In the genomic region with DNA sequence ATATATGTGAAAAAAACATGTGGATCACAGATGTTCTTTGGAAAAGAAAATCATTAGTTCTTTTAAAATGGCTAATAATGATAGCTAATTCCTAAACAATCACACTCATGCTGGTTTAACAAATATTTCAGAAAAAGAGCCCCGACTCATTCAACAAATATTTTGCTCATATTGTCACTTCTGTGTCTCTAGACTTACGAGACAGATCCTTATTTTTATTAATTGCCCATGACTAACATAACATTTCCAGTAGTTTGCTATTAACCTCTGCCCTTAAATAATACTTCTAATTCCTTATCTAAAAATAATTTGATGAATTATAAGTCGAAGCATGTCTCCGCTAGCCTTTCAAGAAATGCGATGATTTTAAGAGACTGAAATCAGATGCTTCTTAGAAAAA, we compare ENCODE assay signal across 22 cellular contexts.
"Had no signal": no experiment of that assay in that cellular context is flagged by ENCODE, and none has a peak within 500 bp of the region (broad histone marks: within the 10 kb centered on the region; RNA-seq: fewer than 3 reads in every experiment).

No MANE protein-coding gene starts in this region.

- H2AFZ ChIP-seq: parathyroid adenoma had no signal

- DNase-seq: activated CD4-positive, alpha-beta T cell treated with anti-CD3 and anti-CD28 coated beads, Interleukin-2, amount 10 ng/mL, durations not matched to agents 24 days and 14 days; activated CD8-positive, alpha-beta memory T cell treated with anti-CD3 and anti-CD28 coated beads, Interleukin-2, amount 50 U/mL, for 4 hours; activated gamma-delta T cell treated with Interleukin-2 at 50 U/mL for 16 hours; adrenal gland; effector CD8-positive, alpha-beta T cell; heart right ventricle; left ventricle myocardium superior; naive thymus-derived CD8-positive, alpha-beta T cell; stimulated activated CD4-positive, alpha-beta T cell treated with anti-CD3 and anti-CD28 coated beads, Interleukin-4, amount 100 ng/mL, for 24 hours; stomach; T1000 had no signal

- H3K9ac ChIP-seq: parathyroid adenoma had no signal

- H3K4me1 ChIP-seq: parathyroid adenoma had no signal

- H3K9me3 Mint-ChIP-seq: activated CD4-positive, alpha-beta T cell treated with anti-CD3 and anti-CD28 coated beads, Interleukin-2, amount 10 ng/mL, durations not matched to agents 24 days and 14 days; activated naive CD4-positive, alpha-beta T cell treated with anti-CD3 and anti-CD28 coated beads, Interleukin-2, amount 50 U/mL, for 72 hours; activated T-helper 1 cell treated with anti-CD3 and anti-CD28 coated beads, Interleukin-12 subunit alpha, Interleukin-12 subunit beta, Interleukin-2, Interleukin-4 antibody, amounts not matched to agents 30 ng/mL and 10 ng/mL and 1 ng/mL, durations not matched to agents 14 hours and 24 hours and 36 hours; dendritic cell treated with granulocyte-macrophage colony-stimulating factor and Interleukin-4, amounts not matched to agents 40 ng/mL and 50 ng/mL, for 4 days; memory B cell; naive thymus-derived CD8-positive, alpha-beta T cell; stimulated activated effector memory CD8-positive, alpha-beta T cell treated with anti-CD3 and anti-CD28 coated beads, Interleukin-12 subunit alpha, Interleukin-12 subunit beta, amount 100 ng/mL, for 72 hours; type B pancreatic cell had no signal

- H3K27ac ChIP-seq: adrenal gland, epithelial cell of prostate, gastroesophageal sphincter, heart right ventricle, parathyroid adenoma, stomach had no signal

- H3K27me3 ChIP-seq: adrenal gland, gastroesophageal sphincter, heart right ventricle, stomach had no signal

- ATAC-seq: activated naive CD4-positive, alpha-beta T cell treated with anti-CD3 and anti-CD28 coated beads, Interleukin-2, amount 50 U/mL, for 72 hours; gastroesophageal sphincter; heart right ventricle; left ventricle myocardium superior; naive thymus-derived CD8-positive, alpha-beta T cell; sciatic nerve; stimulated activated effector memory CD8-positive, alpha-beta T cell treated with anti-CD3 and anti-CD28 coated beads, Interleukin-12 subunit alpha, Interleukin-12 subunit beta, amount 100 ng/mL, for 72 hours had no signal

- FAIRE-seq: bronchial epithelial cell had no signal

- H3K9me3 ChIP-seq: adrenal gland, gastroesophageal sphincter, heart right ventricle, stomach had no signal

- H3K36me3 ChIP-seq: adrenal gland had no signal

- H3K27ac Mint-ChIP-seq: activated CD4-positive, alpha-beta T cell treated with anti-CD3 and anti-CD28 coated beads, Interleukin-2, amount 10 ng/mL, durations not matched to agents 24 days and 14 days; activated T-helper 1 cell treated with anti-CD3 and anti-CD28 coated beads, Interleukin-12 subunit alpha, Interleukin-12 subunit beta, Interleukin-2, Interleukin-4 antibody, amounts not matched to agents 30 ng/mL and 10 ng/mL and 1 ng/mL, durations not matched to agents 14 hours and 24 hours and 36 hours; dendritic cell treated with granulocyte-macrophage colony-stimulating factor and Interleukin-4, amounts not matched to agents 40 ng/mL and 50 ng/mL, for 4 days; memory B cell; stimulated activated effector memory CD8-positive, alpha-beta T cell treated with anti-CD3 and anti-CD28 coated beads, Interleukin-12 subunit alpha, Interleukin-12 subunit beta, amount 100 ng/mL, for 72 hours; type B pancreatic cell had no signal

- H3K4me1 Mint-ChIP-seq: memory B cell had no signal

- H3K27me3 Mint-ChIP-seq: activated CD4-positive, alpha-beta T cell treated with anti-CD3 and anti-CD28 coated beads, Interleukin-2, amount 10 ng/mL, durations not matched to agents 24 days and 14 days; dendritic cell treated with granulocyte-macrophage colony-stimulating factor and Interleukin-4, amounts not matched to agents 40 ng/mL and 50 ng/mL, for 4 days; memory B cell; naive thymus-derived CD8-positive, alpha-beta T cell; type B pancreatic cell had no signal

- H3K79me2 ChIP-seq: parathyroid adenoma had no signal

- H3K4me3 ChIP-seq: adrenal gland, gastroesophageal sphincter, heart right ventricle, stomach had no signal

- H3K4me3 Mint-ChIP-seq: activated CD4-positive, alpha-beta T cell treated with anti-CD3 and anti-CD28 coated beads, Interleukin-2, amount 10 ng/mL, durations not matched to agents 24 days and 14 days; activated T-helper 1 cell treated with anti-CD3 and anti-CD28 coated beads, Interleukin-12 subunit alpha, Interleukin-12 subunit beta, Interleukin-2, Interleukin-4 antibody, amounts not matched to agents 30 ng/mL and 10 ng/mL and 1 ng/mL, durations not matched to agents 14 hours and 24 hours and 36 hours; dendritic cell treated with granulocyte-macrophage colony-stimulating factor and Interleukin-4, amounts not matched to agents 40 ng/mL and 50 ng/mL, for 4 days; memory B cell; naive thymus-derived CD8-positive, alpha-beta T cell; stimulated activated effector memory CD8-positive, alpha-beta T cell treated with anti-CD3 and anti-CD28 coated beads, Interleukin-12 subunit alpha, Interleukin-12 subunit beta, amount 100 ng/mL, for 72 hours; type B pancreatic cell had no signal
